10 cellular contexts compared by ENCODE assay signal in the genomic region with DNA sequence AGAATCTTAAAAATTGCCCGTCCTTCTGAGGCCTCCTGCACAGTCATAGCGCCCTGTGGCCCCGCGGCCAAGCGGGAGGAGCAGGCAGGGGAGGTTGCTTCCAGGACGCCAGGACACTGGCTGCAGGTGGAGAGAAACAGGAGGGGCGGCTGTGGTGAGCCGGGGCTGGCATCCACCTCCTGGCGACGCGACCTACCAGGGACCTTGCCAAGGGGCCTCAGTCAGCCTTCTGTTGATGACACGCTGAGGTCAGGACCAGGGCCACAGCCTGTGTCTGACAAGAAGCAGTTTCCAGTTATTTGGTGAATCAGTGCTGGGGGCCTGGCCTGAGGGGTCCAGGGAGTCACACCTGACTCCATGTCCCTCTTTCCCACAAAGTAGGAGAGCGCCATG. TPM values are rescaled to one million over a fixed set of nuclear protein-coding genes. Genes with fewer than 3 reads are reported as not detected.
A peak's percentile ranks its signal among the peaks of the same experiment; 100 is the strongest.
DNase-seq lines count a peak whose midpoint lies in the region; FAIRE-seq and TF ChIP-seq lines count a peak whose summit lies in the region.
"Had no signal": no experiment of that assay in that cellular context is flagged by ENCODE, and none has a peak within 500 bp of the region (broad histone marks: within the 10 kb centered on the region; RNA-seq: fewer than 3 reads in every experiment).

No MANE protein-coding gene starts in this region.

- H3K4me3 ChIP-seq in OCI-LY7 (ENCODE audit: low read depth, low read length, poor library complexity, severe bottlenecking) = no peak overlapping the region
- peak overlapping the region; percentile 49 for H3K4me3 ChIP-seq in coronary artery
- H3K4me3 ChIP-seq in muscle layer of colon (ENCODE audit: low read depth in 1 of 2, low read length in 2 of 2) = no peak overlapping the region

- no peaks in the 10 kb centered on the region for H3K27me3 ChIP-seq in muscle layer of colon (ENCODE audit: control insufficient read depth in 1 of 2, insufficient read depth in 2 of 2, low read length in 2 of 2)

- no peaks in the 10 kb centered on the region for H3K36me3 Mint-ChIP-seq in HFFc6 (ENCODE audit: low read depth)

- no peaks in the 10 kb centered on the region for H3K9me3 Mint-ChIP-seq in HFFc6
- H3K9me3 Mint-ChIP-seq: activated naive CD8-positive, alpha-beta T cell treated with anti-CD3 and anti-CD28 coated beads, Interleukin-2, amount 10 ng/mL, durations not matched to agents 7 days and 5 days had no signal

- H2AFZ ChIP-seq in OCI-LY7 (ENCODE audit: low read length) = peak overlapping the region; percentile 79; the same call in 1 of the 2 replicates

- H3K27ac ChIP-seq in OCI-LY7 (ENCODE audit: low read depth, low read length, poor library complexity, severe bottlenecking) (peak overlapping the region; percentile 59), coronary artery (peak overlapping the region; percentile 87 to 92), muscle layer of colon (ENCODE audit: low read depth, low read length) (peak overlapping the region; percentile 65), temporal lobe (ENCODE audit: low read depth, low read length) (peak overlapping the region; percentile 83)

- H3K4me1 Mint-ChIP-seq in HFFc6 (ENCODE audit: low read depth) = peaks cover 34% of the 10 kb centered on the region

- H3K9me3 ChIP-seq in OCI-LY7 (ENCODE audit: low read length) (no peaks in the 10 kb centered on the region), muscle layer of colon (ENCODE audit: low read length) (no peaks in the 10 kb centered on the region)

- POLR2A ChIA-PET in OCI-LY7 (lab: Charles Lee) = interaction anchor here (0.6 kb wide), 1 partner anchor 12 kb away, joined by 4 read pairs; no protein-coding TSS in a partner anchor

- H4K20me1 ChIP-seq in OCI-LY7 (ENCODE audit: insufficient read depth, low read length) = no peaks in the 10 kb centered on the region

- DNase-seq in OCI-LY7 (ENCODE audit: low spot score) = no peak
- no peak for DNase-seq in coronary artery (ENCODE audit: low spot score)
- DNase-seq in NCI-H1105 treated with DMSO at 0.1 percent for 48 hours (lab: John Stamatoyannopoulos, UW) = no peak
- DNase-seq in HTR-8/SVneo (ENCODE audit: insufficient read length, low spot score) = no peak
- DNase-seq in HFFc6 = no peak
- DNase-seq in NCI-H1930 (lab: John Stamatoyannopoulos, UW) = no peak
- DNase-seq: activated naive CD8-positive, alpha-beta T cell treated with anti-CD3 and anti-CD28 coated beads, Interleukin-2, amount 10 ng/mL, durations not matched to agents 7 days and 5 days had no signal

- intact Hi-C loops in OCI-LY7 (cut with micrococcal nuclease; ENCODE audit: unreplicated experiment) = no loop called here

- no peak overlapping the region for H3K9ac ChIP-seq in muscle layer of colon (ENCODE audit: low read length)

- no TSS peak for BruUV-seq in OCI-LY7 (replicated peaks; lab: Mats Ljungman, UMichigan)

- no peak overlapping the region for H3K4me3 Mint-ChIP-seq in HFFc6
- H3K4me3 Mint-ChIP-seq: activated naive CD8-positive, alpha-beta T cell treated with anti-CD3 and anti-CD28 coated beads, Interleukin-2, amount 10 ng/mL, durations not matched to agents 7 days and 5 days had no signal

- H3K36me3 ChIP-seq in OCI-LY7 (ENCODE audit: insufficient read depth, low read length) (peaks cover 11% of the 10 kb centered on the region), muscle layer of colon (ENCODE audit: insufficient read depth, low read length) (no peaks in the 10 kb centered on the region)

- H3K9me2 ChIP-seq in OCI-LY7 (ENCODE audit: insufficient read depth, low read length) = no peaks in the 10 kb centered on the region

- FAIRE-seq in HTR-8/SVneo (lab: Jason Lieb, UNC) = no peak
- FAIRE-seq: GM19239 had no signal

- H3K27me3 Mint-ChIP-seq in HFFc6 (ENCODE audit: insufficient read depth) = peaks cover 1% of the 10 kb centered on the region
- H3K27me3 Mint-ChIP-seq: activated naive CD8-positive, alpha-beta T cell treated with anti-CD3 and anti-CD28 coated beads, Interleukin-2, amount 10 ng/mL, durations not matched to agents 7 days and 5 days had no signal

- TF ChIP-seq CTCF in OCI-LY7 (conservative IDR thresholded peaks at IDR 0.05; ENCODE audit: low read length) (no peak), coronary artery (IDR thresholded peaks at IDR 0.05) (no peak), HFFc6 (IDR thresholded peaks at IDR 0.05) (no peak)

- H3K27ac Mint-ChIP-seq in HFFc6 = no peak overlapping the region

- no peaks in the 10 kb centered on the region; the same call in 1 of the 2 replicates for H3K79me2 ChIP-seq in OCI-LY7 (ENCODE audit: insufficient read depth, low read depth, low read length)

- CTCF ChIA-PET in OCI-LY7 (lab: Charles Lee; ENCODE audit: unreplicated experiment) = no interaction called here

- peaks cover 60% of the 10 kb centered on the region for H3K4me1 ChIP-seq in OCI-LY7 (ENCODE audit: insufficient read depth, low read length, poor library complexity, severe bottlenecking)
- H3K4me1 ChIP-seq in muscle layer of colon (ENCODE audit: insufficient read depth, low read length) = peaks cover 24% of the 10 kb centered on the region

- H3K4me2 ChIP-seq in OCI-LY7 (ENCODE audit: low read length) = no peak overlapping the region

RNA-seq across cellular contexts. Expression of gene MKNK2, which starts 13.3 kb away (rescaled TPM):
- 97.0 and 115 TPM in 2 replicates for total RNA-seq in OCI-LY7 (2014; rRNA removed; shearing (Covaris generic))
- 200 and 225 TPM in 2 replicates for total RNA-seq in OCI-LY7 (2022)
- 13.0 TPM for total RNA-seq in temporal lobe
- 10 to 100 TPM; 61.5 to 82.9 (median 65.2) TPM for total RNA-seq in HFFc6 (2021; fragmentation: NEBNext Ultra II Directional; extraction: Animal tissue kit (Norgen Biotek cat#: 25700))

RNA-seq across cellular contexts. Expression of gene MOB3A, which starts 31.7 kb away (rescaled TPM):
- total RNA-seq in OCI-LY7 (2014; rRNA removed; shearing (Covaris generic)) = 41.7 and 54.6 TPM in 2 replicates
- total RNA-seq in OCI-LY7 (2022) (87.5 and 111 TPM in 2 replicates), temporal lobe (13.0 TPM)
- total RNA-seq in HFFc6 (2021; fragmentation: NEBNext Ultra II Directional; extraction: Animal tissue kit (Norgen Biotek cat#: 25700)) = 10 to 100 TPM; 47.1 to 52.6 (median 51.2) TPM

RNA-seq across cellular contexts. Expression of gene IZUMO4, which starts 32.3 kb away (rescaled TPM):
- 11.2 and 12.9 TPM in 2 replicates for total RNA-seq in OCI-LY7 (2014; rRNA removed; shearing (Covaris generic))
- total RNA-seq in OCI-LY7 (2022) = 6.1 and 7.3 TPM in 2 replicates
- total RNA-seq in temporal lobe = 3.0 TPM
- 1 to 10 TPM in 5 of 6 experiments, under 1 TPM in 1; 0.68 to 1.9 (median 1.5) TPM for total RNA-seq in HFFc6 (2021; fragmentation: NEBNext Ultra II Directional; extraction: Animal tissue kit (Norgen Biotek cat#: 25700))

RNA-seq across cellular contexts. Expression of gene BTBD2, which starts 48.9 kb away (rescaled TPM):
- total RNA-seq in OCI-LY7 (2014; rRNA removed; shearing (Covaris generic)) = 41.9 and 53.9 TPM in 2 replicates
- 91.6 and 109 TPM in 2 replicates for total RNA-seq in OCI-LY7 (2022)
- 56.5 TPM for total RNA-seq in temporal lobe
- 10 to 100 TPM; 74.1 to 95.6 (median 84.7) TPM for total RNA-seq in HFFc6 (2021; fragmentation: NEBNext Ultra II Directional; extraction: Animal tissue kit (Norgen Biotek cat#: 25700))
